In the genomic region with DNA sequence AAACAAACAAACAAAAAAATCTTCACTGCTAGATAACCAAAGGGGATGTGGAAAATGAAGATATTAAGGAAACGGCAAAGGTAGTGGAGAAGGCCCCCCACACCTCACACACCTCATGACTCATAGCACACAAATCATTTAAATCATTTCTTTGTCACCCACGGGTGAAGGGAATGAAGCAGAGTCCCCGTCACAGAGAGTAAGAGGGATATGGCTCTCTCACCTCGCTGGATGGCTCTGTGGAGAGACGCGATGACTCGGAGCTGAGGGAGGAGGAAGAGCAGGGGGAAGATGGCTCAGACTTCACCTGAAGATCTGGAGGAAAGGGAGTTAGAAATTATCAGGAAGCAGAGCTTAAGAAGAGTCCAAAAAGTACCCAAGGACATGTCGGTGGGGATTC, we compare ENCODE assay signal across 10 cellular contexts. TPM values are rescaled to one million over a fixed set of nuclear protein-coding genes. Genes with fewer than 3 reads are reported as not detected.
DNase-seq lines count a peak whose midpoint lies in the region; ATAC-seq and TF ChIP-seq lines count a peak whose summit lies in the region.
"Had no signal": no experiment of that assay in that cellular context is flagged by ENCODE, and none has a peak within 500 bp of the region (broad histone marks: within the 10 kb centered on the region; RNA-seq: fewer than 3 reads in every experiment).

No MANE protein-coding gene starts in this region.

- no peak for TF ChIP-seq POLR2A in body of pancreas (IDR thresholded peaks at IDR 0.05)

- peak overlapping the region; percentile 96 to 97 for H3K4me3 Mint-ChIP-seq in CD14-positive monocyte
- H3K4me3 Mint-ChIP-seq in endothelial cell (ENCODE audit: unreplicated experiment): peak overlapping the region; percentile 98

- H3K36me3 ChIP-seq in OCI-LY3 (replicated peaks; ENCODE audit: low read depth, low read length) (peaks cover 3% of the 10 kb centered on the region), osteoblast (ENCODE audit: insufficient read depth, low read length) (peaks cover 31% of the 10 kb centered on the region), body of pancreas (replicated peaks in 1 of 2; ENCODE audit: insufficient read depth in 1 of 2, low read depth in 2 of 2) (peaks cover 0 to 3% of the 10 kb centered on the region in 2 donors)

- 39 to 52% methylated on average over 8 of the region's 8 CpGs for WGBS in body of pancreas, 2 donors

- H3K79me2 ChIP-seq in OCI-LY3 (ENCODE audit: low read length) (peaks cover 20% of the 10 kb centered on the region), osteoblast (ENCODE audit: insufficient read depth, low read length) (peaks cover 43% of the 10 kb centered on the region)

- H3K4me1 Mint-ChIP-seq in CD14-positive monocyte (peaks cover 42% of the 10 kb centered on the region), endothelial cell (ENCODE audit: unreplicated experiment) (peaks cover 37% of the 10 kb centered on the region)

- H3K9me3 Mint-ChIP-seq in CD14-positive monocyte: peaks cover 0 to 2% (median 0%) of the 10 kb centered on the region in 7 donors
- H3K9me3 Mint-ChIP-seq in endothelial cell (ENCODE audit: unreplicated experiment): no peaks in the 10 kb centered on the region

- intact Hi-C loops in CD14-positive monocyte (cut with micrococcal nuclease): no loop called here
- intact Hi-C loops in body of pancreas (cut with DNase I): no loop called here

- H3K4me3 ChIP-seq in OCI-LY3 (ENCODE audit: low read length) (peak overlapping the region; percentile 97), osteoblast (ENCODE audit: insufficient read depth, low read length) (peak overlapping the region; percentile 95), body of pancreas (no peak overlapping the region)

- H4K20me1 ChIP-seq in OCI-LY3 (ENCODE audit: insufficient read depth, low read length) (no peaks in the 10 kb centered on the region), osteoblast (ENCODE audit: insufficient read depth, low read length) (no peaks in the 10 kb centered on the region)

- TF ChIP-seq CTCF in CD14-positive monocyte (IDR thresholded peaks at IDR 0.05) (no peak), OCI-LY3 (IDR thresholded peaks at IDR 0.05; ENCODE audit: low read depth, low read length) (no peak), endothelial cell (IDR thresholded peaks at IDR 0.05; ENCODE audit: unreplicated experiment) (no peak), osteoblast (IDR thresholded peaks at IDR 0.05; ENCODE audit: extremely low read depth, low read depth, low read length) (no peak), body of pancreas (IDR thresholded peaks at IDR 0.05) (no peak)

- no peak overlapping the region for H2AFZ ChIP-seq in OCI-LY3 (ENCODE audit: low read depth, low read length)
- H2AFZ ChIP-seq in osteoblast (ENCODE audit: low read length): no peak overlapping the region

- H3K9me3 ChIP-seq in OCI-LY3 (ENCODE audit: insufficient read depth, low read length) (no peaks in the 10 kb centered on the region), osteoblast (ENCODE audit: low read depth, low read length) (no peaks in the 10 kb centered on the region), body of pancreas (no peaks in the 10 kb centered on the region)
- H3K9me3 ChIP-seq: sigmoid colon had no signal

- H3K36me3 Mint-ChIP-seq in CD14-positive monocyte: peaks cover 33 to 45% of the 10 kb centered on the region in 2 donors
- peaks cover 17% of the 10 kb centered on the region for H3K36me3 Mint-ChIP-seq in endothelial cell (ENCODE audit: low read depth, unreplicated experiment)

- peaks cover 18% of the 10 kb centered on the region for H3K4me1 ChIP-seq in OCI-LY3 (ENCODE audit: low read length)
- H3K4me1 ChIP-seq in osteoblast (ENCODE audit: insufficient read depth, low read length): peaks cover 23% of the 10 kb centered on the region
- peaks cover 38% of the 10 kb centered on the region for H3K4me1 ChIP-seq in body of pancreas

- H3K4me2 ChIP-seq in OCI-LY3 (ENCODE audit: low read length) (peak overlapping the region; percentile 82), osteoblast (ENCODE audit: insufficient read depth, low read length) (peak overlapping the region; percentile 94)

- H3K27ac ChIP-seq in OCI-LY3 (ENCODE audit: low read length): no peak overlapping the region
- H3K27ac ChIP-seq in osteoblast (ENCODE audit: low read depth, low read length): peak overlapping the region; percentile 90
- no peak overlapping the region for H3K27ac ChIP-seq in body of pancreas

- H3K27me3 Mint-ChIP-seq in CD14-positive monocyte (ENCODE audit: low read depth in 3 of 3) (no peaks in the 10 kb centered on the region), endothelial cell (ENCODE audit: unreplicated experiment) (peaks cover 6% of the 10 kb centered on the region)

- peak overlapping the region; percentile 43 to 98 (median 96) for H3K27ac Mint-ChIP-seq in CD14-positive monocyte
- H3K27ac Mint-ChIP-seq in endothelial cell (ENCODE audit: unreplicated experiment): peak overlapping the region; percentile 97

- no peak for DNase-seq in CD14-positive monocyte (ENCODE audit: low spot score)
- no peak for DNase-seq in endothelial cell (ENCODE audit: low spot score)
- no peak for DNase-seq in osteoblast (ENCODE audit: insufficient read length, low spot score, missing footprints)
- DNase-seq in GM19240 (ENCODE audit: insufficient read length, low spot score): no peak
- DNase-seq in body of pancreas: no peak
- no peak for DNase-seq in SKM-1 (lab: John Stamatoyannopoulos, UW; ENCODE audit: unreplicated experiment)
- DNase-seq: activated CD8-positive, alpha-beta memory T cell treated with anti-CD3 and anti-CD28 coated beads, Interleukin-2, amount 50 U/mL, for 48 hours; sigmoid colon had no signal

- ATAC-seq in body of pancreas: no peak
- ATAC-seq in HG03108 (IDR thresholded peaks at IDR 0.05; ENCODE audit: unreplicated experiment): no peak

- no peaks in the 10 kb centered on the region for H3K27me3 ChIP-seq in OCI-LY3 (ENCODE audit: low read depth, low read length)
- H3K27me3 ChIP-seq in osteoblast (ENCODE audit: insufficient read depth, low read length): no peaks in the 10 kb centered on the region
- H3K27me3 ChIP-seq in body of pancreas: no peaks in the 10 kb centered on the region
- H3K27me3 ChIP-seq: sigmoid colon had no signal

- peak overlapping the region; percentile 90; the same call in 1 of the 2 replicates for H3K9ac ChIP-seq in OCI-LY3 (ENCODE audit: low read length)

RNA-seq across cellular contexts. Expression of gene ATF6B, which starts 1.2 kb away (rescaled TPM):
- 10 to 100 TPM; 15.7 to 17.8 TPM for polyA plus RNA-seq in CD14-positive monocyte
- total RNA-seq in endothelial cell (ENCODE audit: unreplicated experiment) (72.9 TPM), osteoblast (27.5 and 30.1 TPM in 2 replicates), body of pancreas (10 to 100 TPM; 26.5 to 32.3 TPM)

RNA-seq across cellular contexts. Expression of gene FKBPL, which starts 3.2 kb away (rescaled TPM):
- polyA plus RNA-seq in CD14-positive monocyte: 1 to 10 TPM; 1.2 to 1.8 TPM
- 5.2 TPM for total RNA-seq in endothelial cell (ENCODE audit: unreplicated experiment)
- total RNA-seq in osteoblast: 9.8 and 11.5 TPM in 2 replicates
- total RNA-seq in body of pancreas: 1 to 10 TPM; 1.0 to 1.6 TPM

RNA-seq across cellular contexts. Expression of gene TNXB, which starts 17.7 kb away (rescaled TPM):
- polyA plus RNA-seq in CD14-positive monocyte: not detected
- 7.5 TPM for total RNA-seq in endothelial cell (ENCODE audit: unreplicated experiment)
- 8.3 and 11.9 TPM in 2 replicates for total RNA-seq in osteoblast
- 10 to 100 TPM; 24.9 to 36.6 TPM for total RNA-seq in body of pancreas

RNA-seq across cellular contexts. Expression of gene PRRT1, which starts 24.9 kb away (rescaled TPM):
- not detected for polyA plus RNA-seq in CD14-positive monocyte
- total RNA-seq in endothelial cell (ENCODE audit: unreplicated experiment) (2.1 TPM), osteoblast (under 0.01 TPM in 1 of 2 replicates, not detected in the other), body of pancreas (not detected)

RNA-seq across cellular contexts. Expression of gene PPT2, which starts 27.1 kb away (rescaled TPM):
- 1 to 10 TPM; 1.8 to 4.0 TPM for polyA plus RNA-seq in CD14-positive monocyte
- total RNA-seq in endothelial cell (ENCODE audit: unreplicated experiment): 44.4 TPM
- total RNA-seq in osteoblast: 6.5 and 8.3 TPM in 2 replicates
- 1 to 10 TPM; 3.6 to 9.9 TPM for total RNA-seq in body of pancreas

Comparison
In these comparisons a context has a peak if more than half of its experiments do, and no peak if none do; other contexts are left out.
1. H3K4me3 ChIP-seq: peak in OCI-LY3 (single experiment) and osteoblast (single experiment); none in body of pancreas (0 of 2).